In the genomic region with DNA sequence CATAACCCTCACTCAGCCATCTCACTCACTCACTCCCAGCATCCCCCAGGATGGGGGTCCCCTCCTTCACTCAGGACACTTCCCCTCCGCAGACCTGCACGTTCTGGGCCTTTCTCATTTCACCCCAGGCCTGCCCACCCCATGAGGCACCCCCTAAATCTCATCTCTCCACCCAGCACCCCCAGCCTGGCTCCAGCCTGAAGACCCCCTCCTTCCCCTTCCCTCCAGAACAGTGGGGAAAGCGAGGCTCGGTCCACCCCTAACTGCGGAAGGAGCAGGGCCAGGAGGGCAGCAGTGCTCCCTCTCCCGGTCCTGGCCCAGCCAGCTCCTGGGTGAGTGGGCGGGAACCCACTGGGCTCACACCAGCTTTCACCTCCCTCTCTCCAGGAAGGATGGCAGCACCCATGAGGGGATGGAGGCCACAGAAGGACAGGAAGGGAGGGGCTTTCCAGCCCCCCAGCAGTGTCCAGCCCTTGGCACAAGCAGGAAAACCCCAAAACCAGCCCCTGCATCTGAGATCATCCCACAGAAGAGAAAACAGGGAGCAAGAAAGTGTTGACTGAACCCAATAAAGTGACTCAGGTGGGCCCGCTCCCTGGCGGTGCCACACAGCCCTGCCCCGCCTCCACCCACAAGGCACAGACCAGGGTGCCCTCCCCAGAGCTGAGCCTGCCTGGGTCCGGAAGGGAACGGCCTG, we compare ENCODE assay signal across 2 cellular contexts.
TF ChIP-seq lines count a peak whose summit lies in the region.

No MANE protein-coding gene starts in this region.

TF ChIP-seq in endothelial cell of umbilical vein, 7 proteins besides CTCF, POLR2A, EP300 and RAD21:
- TF ChIP-seq MYC (IDR thresholded peaks at IDR 0.05; ENCODE audit: low read depth, low read length), result no peak
- TF ChIP-seq, protein P1, sequence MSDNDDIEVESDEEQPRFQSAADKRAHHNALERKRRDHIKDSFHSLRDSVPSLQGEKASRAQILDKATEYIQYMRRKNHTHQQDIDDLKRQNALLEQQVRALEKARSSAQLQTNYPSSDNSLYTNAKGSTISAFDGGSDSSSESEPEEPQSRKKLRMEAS (IDR thresholded peaks at IDR 0.05; ENCODE audit: insufficient read depth, insufficient read length), result no peak
- TF ChIP-seq GATA2 (IDR thresholded peaks at IDR 0.05; ENCODE audit: insufficient read depth, insufficient read length, low read depth, low read length), result no peak
- no peak for TF ChIP-seq FOS (IDR thresholded peaks at IDR 0.05; ENCODE audit: borderline replicate concordance, insufficient read depth, low read length)
- TF ChIP-seq JUN (IDR thresholded peaks at IDR 0.05; ENCODE audit: borderline replicate concordance, insufficient read depth, insufficient read length, low read depth), result no peak
- TF ChIP-seq POLR2AphosphoS5 (IDR thresholded peaks at IDR 0.05; ENCODE audit: insufficient read depth, low read depth, low read length), result no peak
- TF ChIP-seq EZH2 (IDR thresholded peaks at IDR 0.05; ENCODE audit: borderline replicate concordance, low read depth, low read length, severe bottlenecking), result no peak

TF ChIP-seq in GM12891, 5 proteins besides CTCF, POLR2A, EP300 and RAD21:
- TF ChIP-seq POLR2AphosphoS5 (IDR thresholded peaks at IDR 0.05; ENCODE audit: low read depth, low read length) (no peak), POU2F2 (IDR thresholded peaks at IDR 0.05; ENCODE audit: low read depth, low read length) (no peak), TAF1 (IDR thresholded peaks at IDR 0.05; ENCODE audit: low read depth, low read length) (no peak), PAX5 (IDR thresholded peaks at IDR 0.05; ENCODE audit: insufficient read depth, low read length, severe bottlenecking) (no peak)
